12 cellular contexts compared by ENCODE assay signal in the genomic region with DNA sequence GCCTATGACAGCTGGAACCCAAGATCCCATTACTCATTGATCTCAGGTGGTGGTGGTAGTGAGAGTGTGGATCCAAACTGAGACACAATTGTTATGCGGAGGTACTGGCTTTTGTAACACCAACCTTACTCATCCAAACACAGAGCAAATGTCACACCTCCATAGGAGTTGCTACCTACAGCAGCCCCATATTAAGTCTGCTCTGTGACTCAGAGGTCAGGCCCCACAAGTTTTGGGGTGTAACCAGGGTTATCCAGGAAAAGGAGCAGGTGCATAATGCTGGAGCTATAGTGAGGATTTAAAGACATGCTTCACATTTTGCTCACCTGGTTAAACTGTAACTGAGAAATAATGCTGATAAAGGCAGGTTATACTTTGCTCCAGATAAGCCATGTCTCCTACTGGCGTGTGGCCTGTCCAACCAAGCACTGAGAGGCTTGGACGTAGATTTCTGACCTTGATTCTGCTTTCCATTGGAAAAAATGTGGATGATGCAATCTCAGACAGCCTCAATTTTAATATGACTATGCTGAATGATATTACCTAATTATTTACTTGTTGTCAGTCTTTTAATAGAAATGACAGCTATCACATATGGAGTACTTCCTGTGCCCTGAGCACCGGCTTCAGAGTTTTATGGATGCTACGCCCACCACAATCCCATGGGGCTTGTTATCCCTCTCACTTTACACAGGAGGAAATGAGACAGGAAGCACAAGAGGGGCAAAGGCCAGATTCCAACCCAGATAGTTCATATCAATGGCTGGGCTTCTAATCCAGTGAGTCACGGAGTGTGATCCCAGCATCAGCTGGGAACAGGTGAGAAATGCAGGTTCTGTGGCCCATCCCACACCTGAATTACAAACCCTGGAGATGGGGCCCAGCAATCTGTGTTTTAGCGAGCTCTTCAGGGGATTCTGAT.
A peak's percentile ranks its signal among the peaks of the same experiment; 100 is the strongest.
DNase-seq lines count a peak whose midpoint lies in the region; ATAC-seq and TF ChIP-seq lines count a peak whose summit lies in the region.
"Had no signal": no experiment of that assay in that cellular context is flagged by ENCODE, and none has a peak within 500 bp of the region (broad histone marks: within the 10 kb centered on the region; RNA-seq: fewer than 3 reads in every experiment).

No MANE protein-coding gene starts in this region.

- H3K27me3 ChIP-seq in colonic mucosa: no peaks in the 10 kb centered on the region

- peaks cover 8% of the 10 kb centered on the region for H3K36me3 Mint-ChIP-seq in natural killer cell

- no peak overlapping the region for H3K4me3 Mint-ChIP-seq in natural killer cell
- H3K4me3 Mint-ChIP-seq: activated T-cell treated with anti-CD3 and anti-CD28 coated beads, Interleukin-2, amount 50 U/mL, for 4 hours had no signal

- H3K27ac Mint-ChIP-seq in natural killer cell: no peak overlapping the region

- intact Hi-C loops in colonic mucosa (cut with DNase I): no loop called here
- intact Hi-C loops in natural killer cell (cut with micrococcal nuclease): no loop called here

- H3K4me1 ChIP-seq in colonic mucosa: no peaks in the 10 kb centered on the region

- H3K9me3 ChIP-seq in colonic mucosa: no peaks in the 10 kb centered on the region

- DNase-seq in COLO668 (lab: John Stamatoyannopoulos, UW; ENCODE audit: unreplicated experiment) (peak; percentile 67), HuH-7 (ENCODE audit: low spot score) (peak; percentile 48), colonic mucosa (peak; percentile 86), left lobe of liver (ENCODE audit: low spot score) (peak; percentile 84), natural killer cell (no peak), cerebellar nuclear complex (lab: John Stamatoyannopoulos, UW) (no peak), HK-2 (ENCODE audit: unreplicated experiment) (no peak)
- DNase-seq: activated T-cell treated with anti-CD3 and anti-CD28 coated beads, Interleukin-2, amount 50 U/mL, for 4 hours; central memory CD4-positive, alpha-beta T cell; Kasumi-1; stimulated activated naive CD4-positive, alpha-beta T cell had no signal

- ATAC-seq in left lobe of liver (peak; percentile 91), natural killer cell (no peak), GM21381 (IDR thresholded peaks at IDR 0.05; ENCODE audit: unreplicated experiment) (no peak)
- ATAC-seq: activated T-cell treated with anti-CD3 and anti-CD28 coated beads, Interleukin-2, amount 50 U/mL, for 4 hours had no signal

- no peaks in the 10 kb centered on the region for H3K27me3 Mint-ChIP-seq in natural killer cell (ENCODE audit: low read depth in 2 of 2)

- peak overlapping the region in 1 of 2 donors; percentile 74 for H3K9ac ChIP-seq in colonic mucosa (ENCODE audit: low read depth in 2 of 2, low read length in 2 of 2)

- no peaks in the 10 kb centered on the region for H3K4me1 Mint-ChIP-seq in natural killer cell

- H3K9me3 Mint-ChIP-seq in natural killer cell: no peaks in the 10 kb centered on the region
- H3K9me3 Mint-ChIP-seq: activated T-cell treated with anti-CD3 and anti-CD28 coated beads, Interleukin-2, amount 50 U/mL, for 4 hours had no signal

- no peaks in the 10 kb centered on the region for H3K36me3 ChIP-seq in colonic mucosa

- H3K4me3 ChIP-seq in colonic mucosa: no peak overlapping the region

- peak overlapping the region; percentile 74 for H3K27ac ChIP-seq in colonic mucosa

- TF ChIP-seq CTCF in colonic mucosa (IDR thresholded peaks at IDR 0.05) (no peak), natural killer cell (IDR thresholded peaks at IDR 0.05) (no peak)

Comparison
In these comparisons a context has a peak if more than half of its experiments do, and no peak if none do; other contexts are left out.
1. DNase-seq: peak in COLO668 (single experiment), HuH-7 (single experiment), colonic mucosa (single experiment) and left lobe of liver (single experiment); none in natural killer cell (single experiment), cerebellar nuclear complex (0 of 2) and HK-2 (single experiment).